In genomic region chr1:19918057-19918456, GRCh38 we compare ENCODE assay signal across 9 cellular contexts. TPM values are rescaled to one million over a fixed set of nuclear protein-coding genes. Genes with fewer than 3 reads are reported as not detected.
DNase-seq lines count a peak whose midpoint lies in the region; ATAC-seq and TF ChIP-seq lines count a peak whose summit lies in the region.
"Had no signal": no experiment of that assay in that cellular context is flagged by ENCODE, and none has a peak within 500 bp of the region (broad histone marks: within the 10 kb centered on the region; RNA-seq: fewer than 3 reads in every experiment).

No MANE protein-coding gene starts in this region.

- no peaks in the 10 kb centered on the region for H3K9me3 ChIP-seq in adipocyte (ENCODE audit: control insufficient read depth, low read length)
- no peaks in the 10 kb centered on the region for H3K9me3 ChIP-seq in left ventricle myocardium inferior (replicated peaks)

- ATAC-seq in HG03432 (IDR thresholded peaks at IDR 0.05; ENCODE audit: unreplicated experiment): no peak
- ATAC-seq in GM18502 (IDR thresholded peaks at IDR 0.05; ENCODE audit: poor library complexity, unreplicated experiment): no peak

- peak overlapping the region; percentile 61 for H3K27ac ChIP-seq in left ventricle myocardium inferior (replicated peaks)

- H3K27me3 ChIP-seq in adipocyte (replicated peaks; ENCODE audit: control insufficient read depth, insufficient read depth, low read length): peaks cover 9% of the 10 kb centered on the region
- peaks cover 13% of the 10 kb centered on the region for H3K27me3 ChIP-seq in left ventricle myocardium inferior (ENCODE audit: low read depth)

- H3K9ac ChIP-seq in adipocyte (ENCODE audit: low read length): no peak overlapping the region

- peak; percentile 28 for DNase-seq in GM04503 (ENCODE audit: low read depth)
- peak; percentile 71 for DNase-seq in NCI-H1092 treated with DMSO at 0.1 percent for 48 hours (lab: John Stamatoyannopoulos, UW)
- peak; percentile 66 for DNase-seq in T follicular helper cell (ENCODE audit: low read depth)
- peak; percentile 94 for DNase-seq in adipocyte (ENCODE audit: low read depth)
- DNase-seq in left ventricle myocardium inferior: peak; percentile 78
- DNase-seq in renal cortical epithelial cell (ENCODE audit: low read depth): peak; percentile 67

- peak; percentile 93 for TF ChIP-seq CTCF in left ventricle myocardium inferior (IDR thresholded peaks at IDR 0.05; ENCODE audit: borderline replicate concordance)

- H3K4me3 ChIP-seq in adipocyte (ENCODE audit: low read length) (no peak overlapping the region), left ventricle myocardium inferior (no peak overlapping the region)

- H3K4me1 ChIP-seq in adipocyte (ENCODE audit: control insufficient read depth, insufficient read depth, low read length): peaks cover 9% of the 10 kb centered on the region
- H3K4me1 ChIP-seq in left ventricle myocardium inferior: peaks cover 14% of the 10 kb centered on the region

- intact Hi-C loops in left ventricle myocardium inferior (cut with micrococcal nuclease): loop anchor here (5.0 kb wide), 1 partner anchor 234 kb away; no protein-coding TSS in a partner anchor

- H3K36me3 ChIP-seq in adipocyte (ENCODE audit: control insufficient read depth, insufficient read depth, low read length, severe bottlenecking) (peaks cover 15% of the 10 kb centered on the region), left ventricle myocardium inferior (peaks cover 16% of the 10 kb centered on the region)

RNA-seq across cellular contexts. Expression of gene PLA2G2E, which starts 5.4 kb away (rescaled TPM):
- total RNA-seq in left ventricle myocardium inferior: not detected
- total RNA-seq in renal cortical epithelial cell: not detected in 2 replicates
- total RNA-seq: mononuclear cell had no signal

RNA-seq across cellular contexts. Expression of gene OTUD3, which starts 35.9 kb away (rescaled TPM):
- 5.0 TPM for total RNA-seq in left ventricle myocardium inferior
- 4.3 and 8.7 TPM in 2 replicates for total RNA-seq in renal cortical epithelial cell

Comparison
In these comparisons a context has a peak if more than half of its experiments do, and no peak if none do; other contexts are left out.
1. DNase-seq: peak in every context shown above with its lines; median percentile 94 in adipocyte; 78 in left ventricle myocardium inferior; 71 in NCI-H1092 treated with DMSO at 0.1 percent for 48 hours; 67 in renal cortical epithelial cell; 66 in T follicular helper cell; 28 in GM04503.